1 cellular context compared by ENCODE assay signal in the genomic region with DNA sequence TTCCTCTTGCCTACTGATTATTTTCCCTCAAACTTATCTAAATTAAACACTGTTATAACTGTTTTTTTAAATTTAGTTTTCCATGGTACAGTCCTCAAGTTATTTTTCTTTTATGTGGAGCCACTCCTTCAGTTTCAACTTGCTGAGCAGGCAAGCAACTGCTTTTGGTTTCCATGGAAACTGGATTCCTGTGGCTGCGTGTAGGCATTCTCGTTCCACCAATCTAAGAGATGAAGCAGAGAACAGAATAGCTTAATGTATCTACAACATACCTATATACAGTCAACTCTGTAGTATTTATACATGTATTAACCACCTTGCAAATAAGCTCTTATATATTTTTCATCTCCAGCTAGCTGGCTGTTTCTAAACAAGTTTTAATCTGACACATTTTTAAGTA.
TF ChIP-seq lines count a peak whose summit lies in the region.

No MANE protein-coding gene starts in this region.

TF ChIP-seq in HCT116, 20 proteins besides CTCF, POLR2A, EP300 and RAD21 (continued from another document):
- TF ChIP-seq EZH2 (IDR thresholded peaks at IDR 0.05), result no peak
- TF ChIP-seq YY1 (IDR thresholded peaks at IDR 0.05; ENCODE audit: extremely low read depth, insufficient replicate concordance, low read depth, low read length), result no peak
